Comparison of ENCODE assay signal across 1 cellular context in genomic region chr10:124416733-124417132, GRCh38.
TF ChIP-seq lines count a peak whose summit lies in the region.

No MANE protein-coding gene starts in this region.

TF ChIP-seq in K562, 482 proteins besides CTCF, POLR2A, EP300 and RAD21:
- TF ChIP-seq THAP7 (CRISPR knock-in tag; IDR thresholded peaks at IDR 0.05) (no peak), C11orf30 (IDR thresholded peaks at IDR 0.05; ENCODE audit: low read depth) (no peak), MYC (IDR thresholded peaks at IDR 0.05; ENCODE audit: low read depth, low read length) (no peak), MYC (CRISPR knock-in tag; IDR thresholded peaks at IDR 0.05; ENCODE audit: borderline replicate concordance, low read depth) (no peak), ZNF609 (CRISPR knock-in tag; IDR thresholded peaks at IDR 0.05; ENCODE audit: borderline replicate concordance) (no peak), GABPA (tag; conservative IDR thresholded peaks at IDR 0.05; ENCODE audit: low read depth) (no peak), ZNF143 (CRISPR knock-in tag; IDR thresholded peaks at IDR 0.05) (no peak), SMC3 (conservative IDR thresholded peaks at IDR 0.05; ENCODE audit: insufficient read depth, low read depth, low read length) (no peak)
